Comparison of ENCODE assay signal across 21 cellular contexts in the genomic region with DNA sequence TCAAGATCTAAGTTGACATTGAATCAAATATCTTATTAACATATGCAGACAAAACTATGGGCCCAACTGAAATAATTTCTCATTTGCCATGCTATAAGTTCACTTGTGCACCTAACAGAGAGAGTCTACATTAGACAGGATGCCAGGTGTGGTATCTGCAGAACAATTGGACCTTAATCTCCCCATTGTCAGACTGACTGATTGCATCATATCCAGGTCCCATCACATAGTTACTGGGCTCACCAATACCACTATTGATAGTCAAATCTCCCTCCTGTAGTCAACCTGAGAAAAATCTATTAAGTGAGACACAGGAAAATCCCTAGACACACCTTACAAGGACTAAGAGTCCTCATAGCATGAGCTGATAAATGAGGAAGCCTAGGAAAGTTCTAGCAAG.
"Had no signal": no experiment of that assay in that cellular context is flagged by ENCODE, and none has a peak within 500 bp of the region (broad histone marks: within the 10 kb centered on the region; RNA-seq: fewer than 3 reads in every experiment).

No MANE protein-coding gene starts in this region.

- H3K4me3 ChIP-seq: dorsolateral prefrontal cortex, lung, mucosa of descending colon, prostate gland, skin epidermis, spleen, suprapubic skin, vagina had no signal

- H3K27me3 ChIP-seq: spleen, suprapubic skin, vagina had no signal

- H3K36me3 ChIP-seq: prostate gland, spleen, suprapubic skin, vagina had no signal

- H3K27ac ChIP-seq: dorsolateral prefrontal cortex, parathyroid adenoma, prostate gland, skin epidermis, spleen, suprapubic skin, vagina had no signal

- H3K79me2 ChIP-seq: parathyroid adenoma had no signal

- H3K9ac ChIP-seq: parathyroid adenoma had no signal

- DNase-seq: dorsolateral prefrontal cortex; effector CD4-positive, alpha-beta T cell; kidney; mesenchymal stem cell; mucosa of descending colon; naive B cell; right cardiac atrium; spleen; stimulated activated CD4-positive, alpha-beta T cell treated with anti-CD3 and anti-CD28 coated beads, Interleukin-4, amount 100 ng/mL, for 4 hours; trophoblast cell had no signal

- FAIRE-seq: colon, frontal cortex, kidney had no signal

- H3K9me3 ChIP-seq: mucosa of descending colon, prostate gland, suprapubic skin, vagina had no signal

- H3K4me1 ChIP-seq: parathyroid adenoma, prostate gland, spleen, suprapubic skin, vagina had no signal

- ATAC-seq: left lobe of liver; mucosa of descending colon; natural killer cell treated with Interleukin-12 subunit alpha and Interleukin-12 subunit beta and Interleukin-15 and Interleukin-18, amount 100 ng/mL, for 72 hours; right cardiac atrium; stimulated activated memory B cell treated with anti-CD40 and anti-IgM and Interleukin-4, amounts not matched to agents 10 μg/mL and 1 μg/mL and 100 μg/mL, for 72 hours had no signal

- H2AFZ ChIP-seq: parathyroid adenoma had no signal
